1 cellular context compared by ENCODE assay signal in the genomic region with DNA sequence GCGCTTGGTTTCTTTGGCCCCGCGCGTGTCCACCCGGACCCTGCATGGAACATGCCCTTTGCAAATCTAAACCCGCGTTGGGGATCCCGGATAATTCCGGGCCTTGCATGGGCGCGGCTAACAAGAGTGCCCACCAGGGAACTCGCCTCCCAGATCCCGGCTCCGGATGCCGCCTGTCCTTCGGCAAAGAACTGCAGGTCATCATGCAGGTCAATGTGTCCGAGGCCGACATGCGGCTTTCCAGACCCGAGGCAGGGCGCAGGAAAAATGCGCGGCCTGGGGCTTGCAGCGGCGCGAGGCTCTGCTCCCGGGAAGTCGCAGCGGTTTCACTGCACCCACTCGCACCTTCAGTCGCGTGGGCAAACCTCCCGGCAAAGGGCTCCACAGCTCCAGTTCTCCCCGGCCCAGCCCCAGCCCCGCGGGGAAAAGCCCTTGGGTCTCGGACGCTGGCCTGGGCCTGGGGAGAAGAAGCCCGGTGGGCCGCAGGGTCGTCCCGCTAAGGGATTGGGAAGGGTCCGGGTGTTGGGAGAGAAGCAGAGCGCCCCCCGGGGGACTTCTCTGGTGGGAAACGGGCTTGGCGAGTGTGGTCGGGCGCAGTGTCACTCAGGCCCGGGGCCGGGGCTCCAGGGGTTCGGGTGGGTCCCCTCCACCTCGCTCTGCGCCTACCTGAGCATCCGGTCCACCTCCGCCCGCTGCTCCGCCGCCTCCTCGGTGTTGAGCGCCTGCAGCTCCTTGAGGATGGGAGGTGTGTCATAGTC.
TF ChIP-seq lines count a peak whose summit lies in the region.

No MANE protein-coding gene starts in this region.

TF ChIP-seq in HepG2, 621 proteins besides CTCF, POLR2A, EP300 and RAD21 (continued from another document and continues in another):
- TF ChIP-seq, protein P1, sequence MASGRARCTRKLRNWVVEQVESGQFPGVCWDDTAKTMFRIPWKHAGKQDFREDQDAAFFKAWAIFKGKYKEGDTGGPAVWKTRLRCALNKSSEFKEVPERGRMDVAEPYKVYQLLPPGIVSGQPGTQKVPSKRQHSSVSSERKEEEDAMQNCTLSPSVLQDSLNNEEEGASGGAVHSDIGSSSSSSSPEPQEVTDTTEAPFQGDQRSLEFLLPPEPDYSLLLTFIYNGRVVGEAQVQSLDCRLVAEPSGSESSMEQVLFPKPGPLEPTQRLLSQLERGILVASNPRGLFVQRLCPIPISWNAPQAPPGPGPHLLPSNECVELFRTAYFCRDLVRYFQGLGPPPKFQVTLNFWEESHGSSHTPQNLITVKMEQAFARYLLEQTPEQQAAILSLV (CRISPR knock-in tag; IDR thresholded peaks at IDR 0.05; ENCODE audit: borderline replicate concordance), result peak; percentile 54; the same call in 1 of the 2 replicates
- TF ChIP-seq CAMTA2 (CRISPR knock-in tag; IDR thresholded peaks at IDR 0.05; ENCODE audit: borderline replicate concordance) (no peak; the same call in 1 of the 2 replicates), ZNF510 (CRISPR knock-in tag; IDR thresholded peaks at IDR 0.05; ENCODE audit: low read depth) (no peak), SMAD3 (CRISPR knock-in tag; IDR thresholded peaks at IDR 0.05) (no peak; the same call in 1 of the 2 replicates), ERF (CRISPR knock-in tag; IDR thresholded peaks at IDR 0.05) (no peak), TCF7 (IDR thresholded peaks at IDR 0.05; ENCODE audit: low read depth) (no peak), U2AF2 (IDR thresholded peaks at IDR 0.05; ENCODE audit: low read depth, low read length) (no peak), CENPT (CRISPR knock-in tag; IDR thresholded peaks at IDR 0.05; ENCODE audit: low read depth) (no peak), MXI1 (IDR thresholded peaks at IDR 0.05; ENCODE audit: borderline replicate concordance, low read depth, low read length) (0 out of 3 replicates have a peak, but pooled peaks have one; percentile 2), MTA1 (CRISPR knock-in tag; IDR thresholded peaks at IDR 0.05; ENCODE audit: borderline replicate concordance) (peak; percentile 65; the same call in 1 of the 2 replicates), ZNF530 (CRISPR knock-in tag; IDR thresholded peaks at IDR 0.05; ENCODE audit: low read depth) (no peak), GFI1 (CRISPR knock-in tag; IDR thresholded peaks at IDR 0.05; ENCODE audit: borderline replicate concordance) (no peak), HNF4A (CRISPR knock-in tag; IDR thresholded peaks at IDR 0.05) (0 out of 2 replicates have a peak, but pooled peaks have one; percentile 0), CREM (IDR thresholded peaks at IDR 0.05) (peak; percentile 2; the same call in 1 of the 2 replicates), CREM (CRISPR knock-in tag; IDR thresholded peaks at IDR 0.05) (no peak), BHLHE40 (IDR thresholded peaks at IDR 0.05; ENCODE audit: low read length) (no peak), ZNF773 (CRISPR knock-in tag; IDR thresholded peaks at IDR 0.05; ENCODE audit: borderline replicate concordance) (no peak), FOXA1 (IDR thresholded peaks at IDR 0.05) (no peak), FOXA1 (CRISPR knock-in tag; IDR thresholded peaks at IDR 0.05) (no peak), NFKBIZ (CRISPR knock-in tag; IDR thresholded peaks at IDR 0.05) (no peak), MTF2 (CRISPR knock-in tag; IDR thresholded peaks at IDR 0.05; ENCODE audit: borderline replicate concordance) (peak; percentile 50; the same call in 1 of the 2 replicates), TBL1XR1 (IDR thresholded peaks at IDR 0.05; ENCODE audit: borderline replicate concordance, low read length, partially characterized antibody) (no peak), ZNF232 (CRISPR knock-in tag; IDR thresholded peaks at IDR 0.05; ENCODE audit: borderline replicate concordance) (no peak), ZNF256 (CRISPR knock-in tag; conservative IDR thresholded peaks at IDR 0.05) (no peak), ZNF343 (CRISPR knock-in tag; IDR thresholded peaks at IDR 0.05) (no peak), XRCC5 (optimal IDR thresholded peaks at IDR 0.05; ENCODE audit: low read length) (no peak), ZIK1 (CRISPR knock-in tag; IDR thresholded peaks at IDR 0.05; ENCODE audit: borderline replicate concordance, low read depth) (no peak), ZFP82 (CRISPR knock-in tag; IDR thresholded peaks at IDR 0.05; ENCODE audit: borderline replicate concordance) (no peak), ZFP36L1 (CRISPR knock-in tag; IDR thresholded peaks at IDR 0.05) (no peak), ZNF354B (CRISPR knock-in tag; IDR thresholded peaks at IDR 0.05) (no peak; the same call in 1 of the 2 replicates), MAFK (conservative IDR thresholded peaks at IDR 0.05 in 1 of 2, IDR thresholded peaks at IDR 0.05 in 1 of 2; ENCODE audit: low read length in 2 of 2) (no peak), ZNF207 (IDR thresholded peaks at IDR 0.05; ENCODE audit: borderline replicate concordance) (no peak), HNRNPUL1 (IDR thresholded peaks at IDR 0.05; ENCODE audit: low read depth, low read length) (no peak), NR2F1 (CRISPR knock-in tag; IDR thresholded peaks at IDR 0.05) (0 out of 4 replicates have a peak, but pooled peaks of 1 of the 2 experiments have one; percentile 36), TBP (CRISPR knock-in tag; IDR thresholded peaks at IDR 0.05) (no peak), POLR2AphosphoS2 (IDR thresholded peaks at IDR 0.05; ENCODE audit: low read depth, low read length) (no peak), CCDC6 (CRISPR knock-in tag; IDR thresholded peaks at IDR 0.05) (peak; percentile 67; the same call in 1 of the 2 replicates), ZFX (CRISPR knock-in tag; IDR thresholded peaks at IDR 0.05; ENCODE audit: low read depth) (peak; percentile 67), DNMT1 (CRISPR knock-in tag; IDR thresholded peaks at IDR 0.05) (no peak), SUZ12 (IDR thresholded peaks at IDR 0.05; ENCODE audit: low read depth, low read length) (no peak), KLF9 (CRISPR knock-in tag; IDR thresholded peaks at IDR 0.05; ENCODE audit: low read depth) (no peak)
- TF ChIP-seq, protein P2, sequence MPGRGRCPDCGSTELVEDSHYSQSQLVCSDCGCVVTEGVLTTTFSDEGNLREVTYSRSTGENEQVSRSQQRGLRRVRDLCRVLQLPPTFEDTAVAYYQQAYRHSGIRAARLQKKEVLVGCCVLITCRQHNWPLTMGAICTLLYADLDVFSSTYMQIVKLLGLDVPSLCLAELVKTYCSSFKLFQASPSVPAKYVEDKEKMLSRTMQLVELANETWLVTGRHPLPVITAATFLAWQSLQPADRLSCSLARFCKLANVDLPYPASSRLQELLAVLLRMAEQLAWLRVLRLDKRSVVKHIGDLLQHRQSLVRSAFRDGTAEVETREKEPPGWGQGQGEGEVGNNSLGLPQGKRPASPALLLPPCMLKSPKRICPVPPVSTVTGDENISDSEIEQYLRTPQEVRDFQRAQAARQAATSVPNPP (CRISPR knock-in tag; IDR thresholded peaks at IDR 0.05), result peak; percentile 79; the same call in 1 of the 2 replicates
- TF ChIP-seq, protein P3, sequence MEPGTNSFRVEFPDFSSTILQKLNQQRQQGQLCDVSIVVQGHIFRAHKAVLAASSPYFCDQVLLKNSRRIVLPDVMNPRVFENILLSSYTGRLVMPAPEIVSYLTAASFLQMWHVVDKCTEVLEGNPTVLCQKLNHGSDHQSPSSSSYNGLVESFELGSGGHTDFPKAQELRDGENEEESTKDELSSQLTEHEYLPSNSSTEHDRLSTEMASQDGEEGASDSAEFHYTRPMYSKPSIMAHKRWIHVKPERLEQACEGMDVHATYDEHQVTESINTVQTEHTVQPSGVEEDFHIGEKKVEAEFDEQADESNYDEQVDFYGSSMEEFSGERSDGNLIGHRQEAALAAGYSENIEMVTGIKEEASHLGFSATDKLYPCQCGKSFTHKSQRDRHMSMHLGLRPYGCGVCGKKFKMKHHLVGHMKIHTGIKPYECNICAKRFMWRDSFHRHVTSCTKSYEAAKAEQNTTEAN (CRISPR knock-in tag; conservative IDR thresholded peaks at IDR 0.05), result no peak
- TF ChIP-seq, protein P4, sequence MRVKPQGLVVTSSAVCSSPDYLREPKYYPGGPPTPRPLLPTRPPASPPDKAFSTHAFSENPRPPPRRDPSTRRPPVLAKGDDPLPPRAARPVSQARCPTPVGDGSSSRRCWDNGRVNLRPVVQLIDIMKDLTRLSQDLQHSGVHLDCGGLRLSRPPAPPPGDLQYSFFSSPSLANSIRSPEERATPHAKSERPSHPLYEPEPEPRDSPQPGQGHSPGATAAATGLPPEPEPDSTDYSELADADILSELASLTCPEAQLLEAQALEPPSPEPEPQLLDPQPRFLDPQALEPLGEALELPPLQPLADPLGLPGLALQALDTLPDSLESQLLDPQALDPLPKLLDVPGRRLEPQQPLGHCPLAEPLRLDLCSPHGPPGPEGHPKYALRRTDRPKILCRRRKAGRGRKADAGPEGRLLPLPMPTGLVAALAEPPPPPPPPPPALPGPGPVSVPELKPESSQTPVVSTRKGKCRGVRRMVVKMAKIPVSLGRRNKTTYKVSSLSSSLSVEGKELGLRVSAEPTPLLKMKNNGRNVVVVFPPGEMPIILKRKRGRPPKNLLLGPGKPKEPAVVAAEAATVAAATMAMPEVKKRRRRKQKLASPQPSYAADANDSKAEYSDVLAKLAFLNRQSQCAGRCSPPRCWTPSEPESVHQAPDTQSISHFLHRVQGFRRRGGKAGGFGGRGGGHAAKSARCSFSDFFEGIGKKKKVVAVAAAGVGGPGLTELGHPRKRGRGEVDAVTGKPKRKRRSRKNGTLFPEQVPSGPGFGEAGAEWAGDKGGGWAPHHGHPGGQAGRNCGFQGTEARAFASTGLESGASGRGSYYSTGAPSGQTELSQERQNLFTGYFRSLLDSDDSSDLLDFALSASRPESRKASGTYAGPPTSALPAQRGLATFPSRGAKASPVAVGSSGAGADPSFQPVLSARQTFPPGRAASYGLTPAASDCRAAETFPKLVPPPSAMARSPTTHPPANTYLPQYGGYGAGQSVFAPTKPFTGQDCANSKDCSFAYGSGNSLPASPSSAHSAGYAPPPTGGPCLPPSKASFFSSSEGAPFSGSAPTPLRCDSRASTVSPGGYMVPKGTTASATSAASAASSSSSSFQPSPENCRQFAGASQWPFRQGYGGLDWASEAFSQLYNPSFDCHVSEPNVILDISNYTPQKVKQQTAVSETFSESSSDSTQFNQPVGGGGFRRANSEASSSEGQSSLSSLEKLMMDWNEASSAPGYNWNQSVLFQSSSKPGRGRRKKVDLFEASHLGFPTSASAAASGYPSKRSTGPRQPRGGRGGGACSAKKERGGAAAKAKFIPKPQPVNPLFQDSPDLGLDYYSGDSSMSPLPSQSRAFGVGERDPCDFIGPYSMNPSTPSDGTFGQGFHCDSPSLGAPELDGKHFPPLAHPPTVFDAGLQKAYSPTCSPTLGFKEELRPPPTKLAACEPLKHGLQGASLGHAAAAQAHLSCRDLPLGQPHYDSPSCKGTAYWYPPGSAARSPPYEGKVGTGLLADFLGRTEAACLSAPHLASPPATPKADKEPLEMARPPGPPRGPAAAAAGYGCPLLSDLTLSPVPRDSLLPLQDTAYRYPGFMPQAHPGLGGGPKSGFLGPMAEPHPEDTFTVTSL (CRISPR knock-in tag; IDR thresholded peaks at IDR 0.05; ENCODE audit: borderline replicate concordance), result no peak
- TF ChIP-seq, protein P5, sequence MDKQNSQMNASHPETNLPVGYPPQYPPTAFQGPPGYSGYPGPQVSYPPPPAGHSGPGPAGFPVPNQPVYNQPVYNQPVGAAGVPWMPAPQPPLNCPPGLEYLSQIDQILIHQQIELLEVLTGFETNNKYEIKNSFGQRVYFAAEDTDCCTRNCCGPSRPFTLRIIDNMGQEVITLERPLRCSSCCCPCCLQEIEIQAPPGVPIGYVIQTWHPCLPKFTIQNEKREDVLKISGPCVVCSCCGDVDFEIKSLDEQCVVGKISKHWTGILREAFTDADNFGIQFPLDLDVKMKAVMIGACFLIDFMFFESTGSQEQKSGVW (CRISPR knock-in tag; IDR thresholded peaks at IDR 0.05; ENCODE audit: borderline replicate concordance), result no peak
- TF ChIP-seq, protein P6, sequence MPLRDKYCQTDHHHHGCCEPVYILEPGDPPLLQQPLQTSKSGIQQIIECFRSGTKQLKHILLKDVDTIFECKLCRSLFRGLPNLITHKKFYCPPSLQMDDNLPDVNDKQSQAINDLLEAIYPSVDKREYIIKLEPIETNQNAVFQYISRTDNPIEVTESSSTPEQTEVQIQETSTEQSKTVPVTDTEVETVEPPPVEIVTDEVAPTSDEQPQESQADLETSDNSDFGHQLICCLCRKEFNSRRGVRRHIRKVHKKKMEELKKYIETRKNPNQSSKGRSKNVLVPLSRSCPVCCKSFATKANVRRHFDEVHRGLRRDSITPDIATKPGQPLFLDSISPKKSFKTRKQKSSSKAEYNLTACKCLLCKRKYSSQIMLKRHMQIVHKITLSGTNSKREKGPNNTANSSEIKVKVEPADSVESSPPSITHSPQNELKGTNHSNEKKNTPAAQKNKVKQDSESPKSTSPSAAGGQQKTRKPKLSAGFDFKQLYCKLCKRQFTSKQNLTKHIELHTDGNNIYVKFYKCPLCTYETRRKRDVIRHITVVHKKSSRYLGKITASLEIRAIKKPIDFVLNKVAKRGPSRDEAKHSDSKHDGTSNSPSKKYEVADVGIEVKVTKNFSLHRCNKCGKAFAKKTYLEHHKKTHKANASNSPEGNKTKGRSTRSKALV (CRISPR knock-in tag; IDR thresholded peaks at IDR 0.05), result peak; percentile 42; the same call in 1 of the 2 replicates
- TF ChIP-seq, protein P7, sequence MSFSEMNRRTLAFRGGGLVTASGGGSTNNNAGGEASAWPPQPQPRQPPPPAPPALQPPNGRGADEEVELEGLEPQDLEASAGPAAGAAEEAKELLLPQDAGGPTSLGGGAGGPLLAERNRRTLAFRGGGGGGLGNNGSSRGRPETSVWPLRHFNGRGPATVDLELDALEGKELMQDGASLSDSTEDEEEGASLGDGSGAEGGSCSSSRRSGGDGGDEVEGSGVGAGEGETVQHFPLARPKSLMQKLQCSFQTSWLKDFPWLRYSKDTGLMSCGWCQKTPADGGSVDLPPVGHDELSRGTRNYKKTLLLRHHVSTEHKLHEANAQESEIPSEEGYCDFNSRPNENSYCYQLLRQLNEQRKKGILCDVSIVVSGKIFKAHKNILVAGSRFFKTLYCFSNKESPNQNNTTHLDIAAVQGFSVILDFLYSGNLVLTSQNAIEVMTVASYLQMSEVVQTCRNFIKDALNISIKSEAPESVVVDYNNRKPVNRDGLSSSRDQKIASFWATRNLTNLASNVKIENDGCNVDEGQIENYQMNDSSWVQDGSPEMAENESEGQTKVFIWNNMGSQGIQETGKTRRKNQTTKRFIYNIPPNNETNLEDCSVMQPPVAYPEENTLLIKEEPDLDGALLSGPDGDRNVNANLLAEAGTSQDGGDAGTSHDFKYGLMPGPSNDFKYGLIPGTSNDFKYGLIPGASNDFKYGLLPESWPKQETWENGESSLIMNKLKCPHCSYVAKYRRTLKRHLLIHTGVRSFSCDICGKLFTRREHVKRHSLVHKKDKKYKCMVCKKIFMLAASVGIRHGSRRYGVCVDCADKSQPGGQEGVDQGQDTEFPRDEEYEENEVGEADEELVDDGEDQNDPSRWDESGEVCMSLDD (CRISPR knock-in tag; IDR thresholded peaks at IDR 0.05; ENCODE audit: borderline replicate concordance), result 0 out of 2 replicates have a peak, but pooled peaks have one; percentile 33
- TF ChIP-seq, protein P8, sequence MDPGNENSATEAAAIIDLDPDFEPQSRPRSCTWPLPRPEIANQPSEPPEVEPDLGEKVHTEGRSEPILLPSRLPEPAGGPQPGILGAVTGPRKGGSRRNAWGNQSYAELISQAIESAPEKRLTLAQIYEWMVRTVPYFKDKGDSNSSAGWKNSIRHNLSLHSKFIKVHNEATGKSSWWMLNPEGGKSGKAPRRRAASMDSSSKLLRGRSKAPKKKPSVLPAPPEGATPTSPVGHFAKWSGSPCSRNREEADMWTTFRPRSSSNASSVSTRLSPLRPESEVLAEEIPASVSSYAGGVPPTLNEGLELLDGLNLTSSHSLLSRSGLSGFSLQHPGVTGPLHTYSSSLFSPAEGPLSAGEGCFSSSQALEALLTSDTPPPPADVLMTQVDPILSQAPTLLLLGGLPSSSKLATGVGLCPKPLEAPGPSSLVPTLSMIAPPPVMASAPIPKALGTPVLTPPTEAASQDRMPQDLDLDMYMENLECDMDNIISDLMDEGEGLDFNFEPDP (CRISPR knock-in tag; conservative IDR thresholded peaks at IDR 0.05), result 0 out of 2 replicates have a peak, but pooled peaks have one; percentile 21
